Comparison of ENCODE assay signal across 15 cellular contexts in the genomic region with DNA sequence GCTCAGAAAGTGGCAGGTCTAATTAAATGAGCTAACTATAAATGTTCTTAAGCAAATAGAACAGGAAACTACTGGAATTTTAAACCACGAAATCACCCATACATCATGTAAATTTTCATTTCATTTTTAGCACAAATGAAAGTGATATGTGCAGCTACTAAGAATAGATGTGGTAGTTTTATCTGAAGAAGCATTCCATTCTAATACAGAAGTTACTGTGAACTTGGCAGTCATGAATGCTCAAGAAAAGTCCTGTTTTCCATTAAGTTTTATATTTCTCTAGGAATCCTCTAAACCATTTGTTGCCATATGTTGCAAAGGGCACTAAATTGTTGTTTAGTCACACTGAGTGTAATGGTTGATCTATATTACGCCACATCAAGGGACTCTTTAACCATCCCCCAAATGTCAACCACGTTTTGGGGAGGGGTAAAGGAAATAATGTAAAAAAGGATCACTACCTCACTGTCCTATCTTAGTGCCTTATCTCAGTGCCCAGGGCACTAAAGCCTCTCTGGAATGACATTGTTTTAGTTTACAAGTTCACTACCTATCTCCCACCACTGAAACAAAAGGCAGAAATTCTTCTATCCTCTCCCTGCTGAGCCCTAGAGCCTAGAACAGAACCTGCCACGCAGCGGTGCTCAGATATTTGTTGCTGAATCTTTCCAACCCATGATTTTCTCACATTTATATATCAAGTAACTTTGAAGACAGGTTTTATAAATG.
DNase-seq lines count a peak whose midpoint lies in the region; ATAC-seq, FAIRE-seq and TF ChIP-seq lines count a peak whose summit lies in the region.
"Had no signal": no experiment of that assay in that cellular context is flagged by ENCODE, and none has a peak within 500 bp of the region (broad histone marks: within the 10 kb centered on the region; RNA-seq: fewer than 3 reads in every experiment).

No MANE protein-coding gene starts in this region.

- no peak for TF ChIP-seq CTCF in GM12865 (IDR thresholded peaks at IDR 0.05; ENCODE audit: insufficient read depth, low read depth, low read length, missing control alignments)

- ATAC-seq in HG02678 (IDR thresholded peaks at IDR 0.05; ENCODE audit: unreplicated experiment) (peak; percentile 47), GM21528 (IDR thresholded peaks at IDR 0.05; ENCODE audit: low FRiP score, unreplicated experiment) (no peak), left colon (no peak)
- ATAC-seq: activated CD8-positive, alpha-beta T cell treated with anti-CD3 and anti-CD28 coated beads for 36 hours had no signal

- intact Hi-C loops in left colon (cut with DNase I, micrococcal nuclease): loop anchor here (5.0 to 10.0 kb wide), 3 partner anchors 153 to 233 kb away; no protein-coding TSS in a partner anchor

- no peak overlapping the region for H3K27ac ChIP-seq in SJCRH30
- H3K27ac ChIP-seq: brain microvascular endothelial cell, C4-2B, heart left ventricle, left ventricle myocardium inferior had no signal

- no peaks in the 10 kb centered on the region for H3K9me3 ChIP-seq in adipocyte (ENCODE audit: control insufficient read depth, low read length)
- no peaks in the 10 kb centered on the region for H3K9me3 ChIP-seq in SJCRH30 (replicated peaks)
- H3K9me3 ChIP-seq: heart left ventricle, left ventricle myocardium inferior had no signal

- no peaks in the 10 kb centered on the region for H3K27me3 ChIP-seq in adipocyte (replicated peaks; ENCODE audit: control insufficient read depth, insufficient read depth, low read length)
- H3K27me3 ChIP-seq in SJCRH30: no peaks in the 10 kb centered on the region
- H3K27me3 ChIP-seq: brain microvascular endothelial cell, heart left ventricle had no signal

- H3K4me1 ChIP-seq in adipocyte (ENCODE audit: control insufficient read depth, insufficient read depth, low read length): peaks cover 22% of the 10 kb centered on the region
- H3K4me1 ChIP-seq in SJCRH30: no peaks in the 10 kb centered on the region

- H3K36me3 ChIP-seq in adipocyte (ENCODE audit: control insufficient read depth, insufficient read depth, low read length, severe bottlenecking) (no peaks in the 10 kb centered on the region), SJCRH30 (no peaks in the 10 kb centered on the region)
- H3K36me3 ChIP-seq: brain microvascular endothelial cell, left ventricle myocardium inferior had no signal

- DNase-seq in GM12865 (ENCODE audit: low read depth): peak; percentile 16
- DNase-seq in adipocyte (ENCODE audit: low read depth): peak; percentile 29
- DNase-seq in islet precursor cell: no peak
- no peak for DNase-seq in SJCRH30
- DNase-seq in left colon: no peak
- DNase-seq: activated CD8-positive, alpha-beta T cell treated with anti-CD3 and anti-CD28 coated beads for 36 hours; brain microvascular endothelial cell; effector CD8-positive, alpha-beta T cell; heart left ventricle; left ventricle myocardium inferior; NCI-H1930 had no signal

- H3K4me3 ChIP-seq in GM12865 (ENCODE audit: low read depth, low read length): no peak overlapping the region
- H3K4me3 ChIP-seq in adipocyte (ENCODE audit: low read length): peak overlapping the region; percentile 39
- H3K4me3 ChIP-seq in SJCRH30: no peak overlapping the region
- H3K4me3 ChIP-seq: heart left ventricle, left ventricle myocardium inferior had no signal

- FAIRE-seq in islet of Langerhans (lab: Jason Lieb, UNC): peak; percentile 9

- H3K9ac ChIP-seq in adipocyte (ENCODE audit: low read length): no peak overlapping the region

Comparison
In these comparisons a context has a peak if more than half of its experiments do, and no peak if none do; other contexts are left out.
1. DNase-seq: peak in GM12865 (single experiment) and adipocyte (single experiment); none in islet precursor cell (single experiment), SJCRH30 (0 of 2) and left colon (0 of 2).